In the genomic region with DNA sequence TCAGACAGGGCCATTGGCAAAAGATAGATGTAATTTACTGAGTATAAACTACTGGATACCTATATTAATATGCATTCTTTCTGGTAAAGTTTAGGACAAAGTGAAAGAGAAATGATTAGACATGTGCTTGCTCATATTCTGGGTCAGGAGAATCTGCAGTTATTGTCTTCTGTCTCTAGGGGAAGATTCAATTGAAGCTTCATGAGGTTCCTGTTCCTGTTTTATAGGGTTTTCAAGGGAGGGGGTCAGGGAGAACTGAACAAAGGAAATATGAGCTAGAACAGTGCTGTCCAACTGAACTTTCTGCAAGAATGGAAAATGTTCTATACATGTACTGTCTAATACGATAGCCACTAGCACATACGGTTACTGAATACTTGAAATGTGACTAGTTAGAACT, we compare ENCODE assay signal across 9 cellular contexts. TPM values are rescaled to one million over a fixed set of nuclear protein-coding genes. Genes with fewer than 3 reads are reported as not detected.
DNase-seq lines count a peak whose midpoint lies in the region; ATAC-seq and TF ChIP-seq lines count a peak whose summit lies in the region.
"Had no signal": no experiment of that assay in that cellular context is flagged by ENCODE, and none has a peak within 500 bp of the region (broad histone marks: within the 10 kb centered on the region; RNA-seq: fewer than 3 reads in every experiment).

No MANE protein-coding gene starts in this region.

- TF ChIP-seq CTCF in GM12872 (IDR thresholded peaks at IDR 0.05; ENCODE audit: insufficient read depth, low read depth, low read length) (peak; percentile 42), NB4 (IDR thresholded peaks at IDR 0.05; ENCODE audit: low read depth, low read length) (peak; percentile 13), progenitor cell of endocrine pancreas (IDR thresholded peaks at IDR 0.05; ENCODE audit: unreplicated experiment) (no peak)

- H3K9me3 Mint-ChIP-seq in central memory CD8-positive, alpha-beta T cell, result no peaks in the 10 kb centered on the region
- no peaks in the 10 kb centered on the region for H3K9me3 Mint-ChIP-seq in progenitor cell of endocrine pancreas (ENCODE audit: low read depth)

- TF ChIP-seq POLR2A in NB4 (IDR thresholded peaks at IDR 0.05; ENCODE audit: extremely low read depth, insufficient read length), result no peak

- peak overlapping the region; percentile 82 for H3K27ac Mint-ChIP-seq in central memory CD8-positive, alpha-beta T cell (ENCODE audit: low read depth)
- no peak overlapping the region for H3K27ac Mint-ChIP-seq in progenitor cell of endocrine pancreas

- peaks cover 24% of the 10 kb centered on the region for H3K4me1 Mint-ChIP-seq in central memory CD8-positive, alpha-beta T cell
- H3K4me1 Mint-ChIP-seq in progenitor cell of endocrine pancreas (ENCODE audit: low read depth), result no peaks in the 10 kb centered on the region

- peaks cover 49% of the 10 kb centered on the region for H3K36me3 Mint-ChIP-seq in central memory CD8-positive, alpha-beta T cell (ENCODE audit: insufficient read depth)
- H3K36me3 Mint-ChIP-seq in progenitor cell of endocrine pancreas (ENCODE audit: insufficient read depth), result no peaks in the 10 kb centered on the region

- no peaks in the 10 kb centered on the region for H3K27me3 Mint-ChIP-seq in central memory CD8-positive, alpha-beta T cell
- H3K27me3 Mint-ChIP-seq in progenitor cell of endocrine pancreas, result no peaks in the 10 kb centered on the region

- H3K4me3 Mint-ChIP-seq in central memory CD8-positive, alpha-beta T cell, result no peak overlapping the region
- no peak overlapping the region for H3K4me3 Mint-ChIP-seq in progenitor cell of endocrine pancreas (ENCODE audit: low read depth)

- no peak for ATAC-seq in central memory CD8-positive, alpha-beta T cell (replicated peaks; ENCODE audit: extremely low read depth, poor library complexity, severe bottlenecking)
- ATAC-seq in HG03045 (IDR thresholded peaks at IDR 0.05; ENCODE audit: unreplicated experiment) (no peak), HG02885 (IDR thresholded peaks at IDR 0.05; ENCODE audit: poor library complexity, unreplicated experiment) (no peak)
- ATAC-seq: PC-3 had no signal

- H3K4me3 ChIP-seq in NB4 (ENCODE audit: low read depth, low read length), result peak overlapping the region; percentile 12

- DNase-seq in NB4 (ENCODE audit: low read depth), result peak; percentile 91
- DNase-seq in central memory CD8-positive, alpha-beta T cell (ENCODE audit: low spot score in 2 of 2), result no peak
- DNase-seq in pons (ENCODE audit: low spot score), result peak; percentile 75
- DNase-seq in progenitor cell of endocrine pancreas (ENCODE audit: low spot score, unreplicated experiment), result no peak
- DNase-seq in stimulated activated CD4-positive, alpha-beta T cell treated with anti-CD3 and anti-CD28 coated beads, Interleukin-4, amount 100 ng/mL, for 24 hours, result no peak
- DNase-seq: PC-3 had no signal

RNA-seq across cellular contexts. Expression of a gene that starts 59.3 kb away (rescaled TPM):
- 0.27 TPM in 1 of 2 replicates, not detected in the other for total RNA-seq in progenitor cell of endocrine pancreas

Comparison
In these comparisons a context has a peak if more than half of its experiments do, and no peak if none do; other contexts are left out.
1. DNase-seq: peak in NB4 (single experiment) and pons (single experiment); none in central memory CD8-positive, alpha-beta T cell (0 of 2), progenitor cell of endocrine pancreas (single experiment) and stimulated activated CD4-positive, alpha-beta T cell treated with anti-CD3 and anti-CD28 coated beads, Interleukin-4, amount 100 ng/mL, for 24 hours (single experiment).